Comparison of ENCODE assay signal across 9 cellular contexts in the genomic region with DNA sequence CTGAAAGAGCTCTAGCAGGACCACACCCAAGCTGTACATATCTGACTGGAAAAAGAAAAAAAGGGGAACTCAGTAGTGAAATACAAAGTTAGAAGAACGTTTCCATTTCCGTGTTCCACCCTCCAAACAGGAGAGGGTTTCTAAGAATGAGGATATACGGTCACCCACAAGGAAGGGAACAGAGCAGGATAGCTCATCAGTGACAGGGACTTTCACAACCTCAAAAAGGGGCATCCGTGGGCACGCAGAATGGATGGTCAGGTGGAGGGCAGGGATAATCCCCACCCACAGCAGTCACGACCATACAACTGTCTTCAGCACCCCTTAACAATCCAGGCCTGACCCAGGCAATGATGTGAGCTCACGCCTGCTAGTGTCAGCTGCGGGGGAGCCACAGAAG. TPM values are rescaled to one million over a fixed set of nuclear protein-coding genes. Genes with fewer than 3 reads are reported as not detected.
DNase-seq lines count a peak whose midpoint lies in the region; ATAC-seq and TF ChIP-seq lines count a peak whose summit lies in the region.
"Had no signal": no experiment of that assay in that cellular context is flagged by ENCODE, and none has a peak within 500 bp of the region (broad histone marks: within the 10 kb centered on the region; RNA-seq: fewer than 3 reads in every experiment).

No MANE protein-coding gene starts in this region.

- no peak for TF ChIP-seq EP300 in gastroesophageal sphincter (IDR thresholded peaks at IDR 0.05)
- no peak for TF ChIP-seq EP300 in sigmoid colon (IDR thresholded peaks at IDR 0.05)

- no peaks in the 10 kb centered on the region for H3K79me2 ChIP-seq in H9 (ENCODE audit: insufficient read depth, low read length)

- ATAC-seq in gastroesophageal sphincter (peak; percentile 42), GM21390 (IDR thresholded peaks at IDR 0.05; ENCODE audit: unreplicated experiment) (no peak)

- H3K4me1 ChIP-seq in H9 (ENCODE audit: insufficient read depth, low read length), result no peaks in the 10 kb centered on the region
- no peaks in the 10 kb centered on the region for H3K4me1 ChIP-seq in gastroesophageal sphincter
- no peaks in the 10 kb centered on the region for H3K4me1 ChIP-seq in sigmoid colon

- no peak overlapping the region for H3K9ac ChIP-seq in H9 (ENCODE audit: extremely low read depth, insufficient read length, low read length)

- no peak overlapping the region for H4K5ac ChIP-seq in H9 (ENCODE audit: insufficient read length, low read depth, low read length)

- no peak overlapping the region for H3K18ac ChIP-seq in H9 (ENCODE audit: insufficient read length, low read depth, low read length)

- TF ChIP-seq POLR2A in gastroesophageal sphincter (IDR thresholded peaks at IDR 0.05) (no peak), sigmoid colon (IDR thresholded peaks at IDR 0.05) (no peak)

- no peak overlapping the region for H3K23ac ChIP-seq in H9 (ENCODE audit: insufficient read length, low read depth, low read length)

- H3K9me3 ChIP-seq in H9 (ENCODE audit: control insufficient read depth, low read depth, low read length), result no peaks in the 10 kb centered on the region
- H3K9me3 ChIP-seq in gastroesophageal sphincter, result no peaks in the 10 kb centered on the region
- no peaks in the 10 kb centered on the region for H3K9me3 ChIP-seq in sigmoid colon

- H3K79me1 ChIP-seq in H9 (ENCODE audit: insufficient read depth, low read depth, low read length, poor library complexity, severe bottlenecking), result no peaks in the 10 kb centered on the region

- H3K14ac ChIP-seq in H9 (ENCODE audit: insufficient read depth, low read length), result no peak overlapping the region

- no peak overlapping the region for H2BK12ac ChIP-seq in H9 (ENCODE audit: insufficient read length, low read depth, low read length)

- H3K56ac ChIP-seq in H9 (ENCODE audit: insufficient read length, low read depth, low read length), result no peak overlapping the region

- peaks cover 2 to 4% of the 10 kb centered on the region in 2 experiments; a peak in 1 of 4 replicates for H3K4me1 Mint-ChIP-seq in H9

- H3K27ac Mint-ChIP-seq in H9, result peak overlapping the region in 2 of 3 experiments; percentile 50 to 79; a peak in 3 of 7 replicates

- H4K20me1 ChIP-seq in H9 (ENCODE audit: control insufficient read depth, insufficient read depth, insufficient read length), result no peaks in the 10 kb centered on the region

- H3K27me3 Mint-ChIP-seq in H9 (ENCODE audit: low read depth), result no peaks in the 10 kb centered on the region

- no peak overlapping the region for H3T11ph ChIP-seq in H9 (ENCODE audit: low read length)

- H4K91ac ChIP-seq in H9 (ENCODE audit: insufficient read length, low read depth, low read length), result no peak overlapping the region

- WGBS in H9 (ENCODE audit: extremely low coverage, insufficient read length, low lambda C conversion rate), result no CpG with 5 or more reads among the region's 8 CpGs
- WGBS in gastroesophageal sphincter (ENCODE audit: low coverage in 1 of 2), 2 donors, result 75 to 100% methylated on average over 1 to 3 of the region's 8 CpGs
- 49 to 64% methylated on average over 8 of the region's 8 CpGs for WGBS in sigmoid colon, 2 donors

- no peak overlapping the region for H2AFZ ChIP-seq in H9 (ENCODE audit: low read length)

- intact Hi-C loops in sigmoid colon (cut with DNase I), result no loop called here

- peak overlapping the region in 1 of 2 donors; percentile 25 for H3K4me3 ChIP-seq in gastroesophageal sphincter
- H3K4me3 ChIP-seq in sigmoid colon, result no peak overlapping the region

- H2BK20ac ChIP-seq in H9 (ENCODE audit: low read depth, low read length, poor library complexity, severe bottlenecking), result no peak overlapping the region

- H3K4me2 ChIP-seq in H9 (ENCODE audit: insufficient read depth, insufficient read length, low read length), result no peak overlapping the region

- no peak overlapping the region for H2AK5ac ChIP-seq in H9 (ENCODE audit: insufficient read length, low read length)

- no peak overlapping the region for H3K4ac ChIP-seq in H9 (ENCODE audit: low read depth, low read length)

- H3K9me3 Mint-ChIP-seq in H9, result no peaks in the 10 kb centered on the region

- DNase-seq in H9 (no peak), SIG-M5 (lab: John Stamatoyannopoulos, UW) (peak; percentile 8), sigmoid colon (no peak), NCI-H524 (lab: John Stamatoyannopoulos, UW) (no peak), NCI-H69 (lab: John Stamatoyannopoulos, UW) (no peak)
- DNase-seq in stimulated activated CD4-positive, alpha-beta T cell treated with anti-CD3 and anti-CD28 coated beads, Interleukin-1b, Interleukin-23, amount 100 ng/mL, for 48 hours, result no peak
- DNase-seq: NK-92 treated with Interleukin-12 subunit alpha and Interleukin-12 subunit beta, amount 100 ng/mL, for 24 hours had no signal

- peaks cover 48 to 95% (median 83%) of the 10 kb centered on the region in 3 experiments for H3K36me3 Mint-ChIP-seq in H9 (ENCODE audit: insufficient read depth in 1 of 3, low read depth in 3 of 3)

- H3K27ac ChIP-seq in H9 (ENCODE audit: insufficient read length, low read depth, low read length) (no peak overlapping the region), gastroesophageal sphincter (peak overlapping the region in 3 of 4 donors; percentile 32 to 63 (median 58)), sigmoid colon (peak overlapping the region; percentile 50 to 65 (median 55))

- TF ChIP-seq CTCF in H9 (conservative IDR thresholded peaks at IDR 0.05), result no peak
- no peak for TF ChIP-seq CTCF in gastroesophageal sphincter (IDR thresholded peaks at IDR 0.05)
- TF ChIP-seq CTCF in sigmoid colon (IDR thresholded peaks at IDR 0.05), result no peak

- no peak overlapping the region for H3K4me3 Mint-ChIP-seq in H9

- no peak overlapping the region for H2BK120ac ChIP-seq in H9 (ENCODE audit: low read depth, low read length, poor library complexity, severe bottlenecking)

- no peak overlapping the region for H2BK5ac ChIP-seq in H9 (ENCODE audit: insufficient read length, low read length)

- H3K23me2 ChIP-seq in H9 (ENCODE audit: insufficient read length, low read depth, low read length, poor library complexity, severe bottlenecking), result no peaks in the 10 kb centered on the region

- no peak overlapping the region for H2BK15ac ChIP-seq in H9 (ENCODE audit: low read depth, low read length)

- H3K36me3 ChIP-seq in gastroesophageal sphincter, result peaks cover 0 to 98% of the 10 kb centered on the region in 2 donors
- H3K36me3 ChIP-seq in sigmoid colon, result peaks cover 11 to 100% (median 44%) of the 10 kb centered on the region in 4 donors

- H3K27me3 ChIP-seq in H9 (ENCODE audit: insufficient read depth, low read length), result no peaks in the 10 kb centered on the region
- H3K27me3 ChIP-seq in gastroesophageal sphincter, result no peaks in the 10 kb centered on the region
- no peaks in the 10 kb centered on the region for H3K27me3 ChIP-seq in sigmoid colon

- H4K8ac ChIP-seq in H9 (replicated peaks; ENCODE audit: insufficient read length, low read depth, low read length), result no peak overlapping the region

RNA-seq across cellular contexts. Expression of a gene that starts 4.3 kb away (rescaled TPM):
- total RNA-seq in H9 (2021) (0.24 TPM in 1 of 2 replicates, not detected in the other), gastroesophageal sphincter (under 1 TPM in 1 of 4 donors, not detected in 3; 0.27 TPM), sigmoid colon (not detected)
- not detected for polyA plus RNA-seq in sigmoid colon

RNA-seq across cellular contexts. Expression of a gene that starts 17.8 kb away (rescaled TPM):
- total RNA-seq in H9 (2021) (77.6 and 78.2 TPM in 2 replicates), gastroesophageal sphincter (10 to 100 TPM; 25.1 to 52.2 (median 38.1) TPM), sigmoid colon (10 to 100 TPM; 21.0 to 35.1 (median 26.3) TPM)
- 10 to 100 TPM; 28.8 to 59.9 (median 59.7) TPM for polyA plus RNA-seq in sigmoid colon

RNA-seq across cellular contexts. Expression of a gene that starts 18.1 kb away (rescaled TPM):
- total RNA-seq in H9 (2021), result 17.1 and 18.4 TPM in 2 replicates
- 10 to 100 TPM in 1 of 4 donors, 1 to 10 TPM in 3; 9.1 to 11.0 (median 9.5) TPM for total RNA-seq in gastroesophageal sphincter
- 1 to 10 TPM; 7.4 to 9.3 (median 7.6) TPM for total RNA-seq in sigmoid colon
- 1 to 10 TPM; 3.2 to 6.5 (median 3.6) TPM for polyA plus RNA-seq in sigmoid colon

RNA-seq across cellular contexts. Expression of a gene that starts 32.1 kb away (rescaled TPM):
- total RNA-seq in H9 (2021) (107 and 112 TPM in 2 replicates), gastroesophageal sphincter (100 to 1,000 TPM; 104 to 197 (median 116) TPM), sigmoid colon (100 to 1,000 TPM in 3 of 4 donors, 10 to 100 TPM in 1; 37.6 to 181 (median 153) TPM)
- polyA plus RNA-seq in sigmoid colon, result 10 to 100 TPM; 51.7 to 92.0 (median 52.9) TPM

RNA-seq across cellular contexts. Expression of a gene that starts 56.4 kb away (rescaled TPM):
- 0.63 and 1.1 TPM in 2 replicates for total RNA-seq in H9 (2021)
- not detected for total RNA-seq in gastroesophageal sphincter
- under 1 TPM in 2 of 4 donors, not detected in 2; 0.16 to 0.36 TPM for total RNA-seq in sigmoid colon
- under 1 TPM in 1 of 3 donors, not detected in 2; 0.09 TPM for polyA plus RNA-seq in sigmoid colon
